Comparison of ENCODE assay signal across 23 cellular contexts in the genomic region with DNA sequence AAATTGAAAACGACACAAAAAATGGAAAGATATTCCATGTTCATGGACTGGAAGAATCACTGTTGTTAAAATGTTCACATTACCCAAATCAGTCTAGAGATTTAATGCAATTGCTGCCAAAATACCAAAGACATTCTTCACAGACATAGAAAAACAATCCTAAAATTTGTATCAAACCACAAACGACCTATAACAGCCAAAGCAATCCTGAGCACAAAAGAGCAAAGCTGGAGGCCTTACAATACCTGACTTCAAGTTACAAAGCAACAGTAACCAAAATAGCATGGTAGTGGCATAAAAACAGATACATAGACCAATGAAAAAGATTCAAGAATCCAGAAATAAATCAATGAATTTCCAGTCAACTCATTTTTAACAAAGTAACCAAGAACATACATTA.
"Had no signal": no experiment of that assay in that cellular context is flagged by ENCODE, and none has a peak within 500 bp of the region (broad histone marks: within the 10 kb centered on the region; RNA-seq: fewer than 3 reads in every experiment).

No MANE protein-coding gene starts in this region.

- H3K27me3 ChIP-seq: foreskin keratinocyte, neutrophil, right lobe of liver, spleen had no signal

- H3K4me3 ChIP-seq: lung, right lobe of liver, spleen had no signal

- ATAC-seq: activated CD8-positive, alpha-beta T cell treated with anti-CD3 and anti-CD28 coated beads for 36 hours; effector memory CD8-positive, alpha-beta T cell; foreskin keratinocyte; left colon; right lobe of liver; stimulated activated naive B cell treated with anti-CD40 and anti-IgM and Interleukin-4, amounts not matched to agents 10 μg/mL and 1 μg/mL and 100 μg/mL, for 72 hours had no signal

- H3K27me3 Mint-ChIP-seq: activated CD8-positive, alpha-beta T cell treated with anti-CD3 and anti-CD28 coated beads for 36 hours; activated naive CD8-positive, alpha-beta T cell treated with anti-CD3 and anti-CD28 coated beads, Interleukin-2, amount 10 ng/mL, durations not matched to agents 7 days and 5 days; effector memory CD8-positive, alpha-beta T cell; naive B cell; progenitor cell of endocrine pancreas; stimulated activated naive B cell treated with anti-CD40 and anti-IgM and Interleukin-4, amounts not matched to agents 10 μg/mL and 1 μg/mL and 100 μg/mL, for 72 hours; type B pancreatic cell had no signal

- H3K9me3 ChIP-seq: neutrophil, right lobe of liver had no signal

- H3K4me3 Mint-ChIP-seq: activated CD8-positive, alpha-beta T cell treated with anti-CD3 and anti-CD28 coated beads for 36 hours; activated naive CD8-positive, alpha-beta T cell treated with anti-CD3 and anti-CD28 coated beads, Interleukin-2, amount 10 ng/mL, durations not matched to agents 7 days and 5 days; effector memory CD8-positive, alpha-beta T cell; naive B cell; stimulated activated naive B cell treated with anti-CD40 and anti-IgM and Interleukin-4, amounts not matched to agents 10 μg/mL and 1 μg/mL and 100 μg/mL, for 72 hours; T-helper 1 cell treated with Interleukin-12 subunit alpha and Interleukin-12 subunit beta and Interleukin-4 antibody, amounts not matched to agents 30 μg/mL and 1 μg/mL, for 36 hours; type B pancreatic cell had no signal

- H3K36me3 Mint-ChIP-seq: activated naive CD8-positive, alpha-beta T cell treated with anti-CD3 and anti-CD28 coated beads, Interleukin-2, amount 10 ng/mL, durations not matched to agents 7 days and 5 days; naive B cell; stimulated activated naive B cell treated with anti-CD40 and anti-IgM and Interleukin-4, amounts not matched to agents 10 μg/mL and 1 μg/mL and 100 μg/mL, for 72 hours; type B pancreatic cell had no signal

- DNase-seq: activated CD4-positive, alpha-beta T cell treated with anti-CD3 and anti-CD28 coated beads for 4 hours; activated CD8-positive, alpha-beta memory T cell treated with anti-CD3 and anti-CD28 coated beads, Interleukin-2, amount 50 U/mL, for 48 hours; activated CD8-positive, alpha-beta T cell treated with anti-CD3 and anti-CD28 coated beads for 36 hours; activated naive CD8-positive, alpha-beta T cell treated with anti-CD3 and anti-CD28 coated beads, Interleukin-2, amount 10 ng/mL, durations not matched to agents 7 days and 5 days; aorta; caudate nucleus; cortex of kidney; effector memory CD8-positive, alpha-beta T cell; foreskin keratinocyte; head of caudate nucleus; left colon; midbrain; naive B cell; right lobe of liver; spleen; stimulated activated CD4-positive, alpha-beta T cell treated with anti-CD3 and anti-CD28 coated beads, Interleukin-1b, Interleukin-23, amount 100 ng/mL, for 48 hours; stimulated activated naive B cell treated with anti-CD40 and anti-IgM and Interleukin-4, amounts not matched to agents 10 μg/mL and 1 μg/mL and 100 μg/mL, for 72 hours had no signal

- H3K36me3 ChIP-seq: neutrophil, right lobe of liver, spleen had no signal

- H3K4me1 Mint-ChIP-seq: activated naive CD8-positive, alpha-beta T cell treated with anti-CD3 and anti-CD28 coated beads, Interleukin-2, amount 10 ng/mL, durations not matched to agents 7 days and 5 days; naive B cell; stimulated activated naive B cell treated with anti-CD40 and anti-IgM and Interleukin-4, amounts not matched to agents 10 μg/mL and 1 μg/mL and 100 μg/mL, for 72 hours had no signal

- H3K27ac Mint-ChIP-seq: activated CD8-positive, alpha-beta T cell treated with anti-CD3 and anti-CD28 coated beads for 36 hours; activated naive CD8-positive, alpha-beta T cell treated with anti-CD3 and anti-CD28 coated beads, Interleukin-2, amount 10 ng/mL, durations not matched to agents 7 days and 5 days; effector memory CD8-positive, alpha-beta T cell; naive B cell; progenitor cell of endocrine pancreas; stimulated activated naive B cell treated with anti-CD40 and anti-IgM and Interleukin-4, amounts not matched to agents 10 μg/mL and 1 μg/mL and 100 μg/mL, for 72 hours; T-helper 1 cell treated with Interleukin-12 subunit alpha and Interleukin-12 subunit beta and Interleukin-4 antibody, amounts not matched to agents 30 μg/mL and 1 μg/mL, for 36 hours; type B pancreatic cell had no signal

- H3K9me3 Mint-ChIP-seq: stimulated activated naive B cell treated with anti-CD40 and anti-IgM and Interleukin-4, amounts not matched to agents 10 μg/mL and 1 μg/mL and 100 μg/mL, for 72 hours; T-helper 1 cell treated with Interleukin-12 subunit alpha and Interleukin-12 subunit beta and Interleukin-4 antibody, amounts not matched to agents 30 μg/mL and 1 μg/mL, for 36 hours; type B pancreatic cell had no signal

- H3K27ac ChIP-seq: epithelial cell of prostate, foreskin keratinocyte, neutrophil, right lobe of liver, spleen had no signal

- H3K4me1 ChIP-seq: foreskin keratinocyte, right lobe of liver, spleen had no signal
